Comparison of ENCODE assay signal across 22 cellular contexts in genomic region chr1:34306568-34306967, GRCh38.
"Had no signal": no experiment of that assay in that cellular context is flagged by ENCODE, and none has a peak within 500 bp of the region (broad histone marks: within the 10 kb centered on the region; RNA-seq: fewer than 3 reads in every experiment).

No MANE protein-coding gene starts in this region.

- H3K27me3 ChIP-seq: gastroesophageal sphincter, hepatocyte had no signal

- DNase-seq: dermis blood vessel endothelial cell; dorsolateral prefrontal cortex; effector CD4-positive, alpha-beta T cell; effector memory CD4-positive, alpha-beta T cell; foreskin keratinocyte; heart left ventricle; hypothalamus; immature natural killer cell; islet precursor cell; kidney; kidney glomerular epithelial cell; left colon; left ventricle myocardium superior; lower lobe of right lung; mesenchymal stem cell; mucosa of descending colon had no signal

- H3K4me3 Mint-ChIP-seq: immature natural killer cell, mesothelial cell of epicardium had no signal

- H3K27ac Mint-ChIP-seq: immature natural killer cell, mesothelial cell of epicardium had no signal

- H3K4me3 ChIP-seq: coronary artery, dorsolateral prefrontal cortex, esophagus muscularis mucosa, gastroesophageal sphincter, heart left ventricle, hepatocyte, lower lobe of right lung, mucosa of descending colon had no signal

- H3K36me3 ChIP-seq: esophagus muscularis mucosa, gastroesophageal sphincter, heart left ventricle, lower lobe of right lung had no signal

- H3K27ac ChIP-seq: coronary artery, dorsolateral prefrontal cortex, esophagus muscularis mucosa, foreskin keratinocyte, gastroesophageal sphincter, heart left ventricle, hepatocyte, lower lobe of right lung had no signal

- H3K4me1 Mint-ChIP-seq: immature natural killer cell, mesothelial cell of epicardium had no signal

- H3K36me3 Mint-ChIP-seq: immature natural killer cell had no signal

- H3K4me1 ChIP-seq: esophagus muscularis mucosa, foreskin keratinocyte, gastroesophageal sphincter, heart left ventricle, lower lobe of right lung had no signal

- ATAC-seq: foreskin keratinocyte, gastroesophageal sphincter, heart left ventricle, left colon, left lobe of liver, left ventricle myocardium superior, mucosa of descending colon had no signal
